ENCODE assay signal across 1 cellular context in genomic region chr17:21324741-21325140, GRCh38. TPM values are rescaled to one million over a fixed set of nuclear protein-coding genes. Genes with fewer than 3 reads are reported as not detected.
"Had no signal": no experiment of that assay in that cellular context is flagged by ENCODE, and none has a peak within 500 bp of the region (broad histone marks: within the 10 kb centered on the region; RNA-seq: fewer than 3 reads in every experiment).

No MANE protein-coding gene starts in this region.

RNA-seq across cellular contexts. Expression of gene KCNJ12, which starts 51.4 kb away (rescaled TPM):
- total RNA-seq: SJSA1 had no signal
